20 cellular contexts compared by ENCODE assay signal in genomic region chr1:114671939-114672275, GRCh38. TPM values are rescaled to one million over a fixed set of nuclear protein-coding genes. Genes with fewer than 3 reads are reported as not detected.
"Had no signal": no experiment of that assay in that cellular context is flagged by ENCODE, and none has a peak within 500 bp of the region (broad histone marks: within the 10 kb centered on the region; RNA-seq: fewer than 3 reads in every experiment).

No MANE protein-coding gene starts in this region.

- H3K36me3 ChIP-seq: brain microvascular endothelial cell, SJSA1 had no signal

- H3K27me3 ChIP-seq: brain microvascular endothelial cell had no signal

- DNase-seq: activated B cell treated with CpG ODN at 0.5 μM for 24 hours; activated CD4-positive, alpha-beta memory T cell treated with anti-CD3 and anti-CD28 coated beads, Interleukin-2, amount 10 ng/mL, durations not matched to agents 7 days and 5 days; activated CD4-positive, alpha-beta T cell treated with anti-CD3 and anti-CD28 coated beads for 1 hour; activated CD4-positive, alpha-beta T cell treated with anti-CD3 and anti-CD28 coated beads, Interleukin-2, amount 10 ng/mL, durations not matched to agents 24 days and 14 days; activated gamma-delta T cell treated with Interleukin-2 at 50 U/mL for 16 hours; activated naive CD4-positive, alpha-beta T cell treated with anti-CD3 and anti-CD28 coated beads, Interleukin-2, amount 10 ng/mL, durations not matched to agents 7 days and 5 days; activated naive CD8-positive, alpha-beta T cell treated with anti-CD3 and anti-CD28 coated beads for 36 hours; activated T-cell treated with anti-CD3 and anti-CD28 coated beads for 4 hours; activated T-cell treated with anti-CD3 and anti-CD28 coated beads, Interleukin-2, amount 50 U/mL, for 72 hours; brain microvascular endothelial cell; NCI-H1417 treated with DMSO at 0.1 percent for 48 hours; NCI-H2029; NCI-H2107; SHP77 had no signal

- H3K9me3 ChIP-seq: SJSA1 had no signal

- H3K27ac ChIP-seq: brain microvascular endothelial cell, KMS-11, SJSA1 had no signal

- H3K4me3 ChIP-seq: SJSA1 had no signal

- ATAC-seq: activated T-cell treated with anti-CD3 and anti-CD28 coated beads, Interleukin-2, amount 50 U/mL, for 72 hours had no signal

- H3K9ac ChIP-seq: KMS-11 had no signal

RNA-seq across cellular contexts. Expression of gene AMPD1, which starts 23.4 kb away (rescaled TPM):
- total RNA-seq: activated B cell treated with CpG ODN at 0.5 μM for 24 hours; activated CD4-positive, alpha-beta memory T cell treated with anti-CD3 and anti-CD28 coated beads, Interleukin-2, amount 10 ng/mL, durations not matched to agents 7 days and 5 days; activated CD4-positive, alpha-beta T cell treated with anti-CD3 and anti-CD28 coated beads, Interleukin-2, amount 10 ng/mL, durations not matched to agents 24 days and 14 days; activated CD8-positive, alpha-beta memory T cell treated with anti-CD3 and anti-CD28 coated beads for 36 hours; activated naive CD8-positive, alpha-beta T cell treated with anti-CD3 and anti-CD28 coated beads for 36 hours; activated T-helper 2 cell treated with anti-CD3 and anti-CD28 coated beads, Interferon-gamma antibody, Interleukin-2, Interleukin-4, amounts not matched to agents 10 μg/mL and 5 μg/mL and 100 μg/mL, durations not matched to agents 14 hours and 24 hours and 36 hours; MCF 10A; NCI-H460; SJSA1 had no signal
